13 cellular contexts compared by ENCODE assay signal in the genomic region with DNA sequence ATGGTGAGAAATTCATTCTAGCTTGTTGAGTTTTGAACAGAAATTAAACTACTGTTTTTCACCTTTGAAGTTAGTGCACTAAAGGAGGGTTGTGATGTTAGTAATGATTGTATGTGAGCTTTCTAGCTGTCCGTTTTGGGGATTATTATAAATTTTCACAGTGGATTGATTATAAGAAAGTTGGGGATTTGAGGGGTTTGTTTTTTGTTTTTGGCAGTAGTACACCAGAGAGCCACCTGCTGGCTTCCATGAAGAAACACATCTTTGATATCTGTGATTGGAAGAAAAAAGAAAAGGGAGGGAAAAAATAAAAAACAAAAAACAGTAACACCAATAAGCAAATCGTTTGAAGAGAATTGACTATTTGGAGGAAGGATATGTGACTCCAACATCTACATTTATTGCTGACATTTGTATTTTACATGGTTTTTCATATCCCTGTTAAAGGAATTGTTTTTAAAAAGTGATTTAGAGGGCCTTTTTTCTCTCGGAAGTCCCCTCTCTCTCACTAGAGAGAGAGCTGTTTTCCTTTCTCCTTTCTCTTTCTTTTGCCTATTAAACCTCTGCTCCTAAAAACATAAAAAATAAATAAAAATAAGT.
DNase-seq lines count a peak whose midpoint lies in the region; ATAC-seq and TF ChIP-seq lines count a peak whose summit lies in the region.
"Had no signal": no experiment of that assay in that cellular context is flagged by ENCODE, and none has a peak within 500 bp of the region (broad histone marks: within the 10 kb centered on the region; RNA-seq: fewer than 3 reads in every experiment).

No MANE protein-coding gene starts in this region.

- no peaks in the 10 kb centered on the region for H3K4me1 ChIP-seq in PC-3 (ENCODE audit: insufficient read depth, low read length)
- H3K4me1 ChIP-seq in thoracic aorta (ENCODE audit: control insufficient read depth in 1 of 2, low read depth in 2 of 2), result no peaks in the 10 kb centered on the region
- H3K4me1 ChIP-seq in upper lobe of left lung, result no peaks in the 10 kb centered on the region
- H3K4me1 ChIP-seq: gastrocnemius medialis, Peyer's patch, sigmoid colon had no signal

- no peak for DNase-seq in activated CD8-positive, alpha-beta T cell treated with anti-CD3 and anti-CD28 coated beads for 36 hours
- DNase-seq in activated CD8-positive, alpha-beta T cell treated with anti-CD3 and anti-CD28 coated beads, Interleukin-2, amount 10 ng/mL, durations not matched to agents 7 days and 5 days, result no peak
- no peak for DNase-seq in PC-3
- DNase-seq in fibroblast of the conjunctiva (ENCODE audit: low read depth), result peak; percentile 3
- no peak for DNase-seq in thoracic aorta (ENCODE audit: low spot score)
- DNase-seq in HEK293T (ENCODE audit: extremely low spot score), result no peak
- DNase-seq in upper lobe of left lung, result no peak
- no peak for DNase-seq in substantia nigra (lab: John Stamatoyannopoulos, UW)
- DNase-seq: activated T-cell treated with anti-CD3 and anti-CD28 coated beads, Interleukin-2, amount 50 U/mL, for 48 hours; DMS79 treated with DMSO at 0.1 percent for 48 hours; gastrocnemius medialis; Peyer's patch; sigmoid colon had no signal

- H3K79me2 ChIP-seq in PC-3 (ENCODE audit: low read length), result no peaks in the 10 kb centered on the region

- H3K36me3 Mint-ChIP-seq in activated CD8-positive, alpha-beta T cell treated with anti-CD3 and anti-CD28 coated beads for 36 hours (ENCODE audit: low read depth), result no peaks in the 10 kb centered on the region
- H3K36me3 Mint-ChIP-seq in activated CD8-positive, alpha-beta T cell treated with anti-CD3 and anti-CD28 coated beads, Interleukin-2, amount 10 ng/mL, durations not matched to agents 7 days and 5 days (ENCODE audit: low read depth), result no peaks in the 10 kb centered on the region

- peaks cover 6% of the 10 kb centered on the region for H3K9me3 Mint-ChIP-seq in activated CD8-positive, alpha-beta T cell treated with anti-CD3 and anti-CD28 coated beads for 36 hours
- peaks cover 3% of the 10 kb centered on the region for H3K9me3 Mint-ChIP-seq in activated CD8-positive, alpha-beta T cell treated with anti-CD3 and anti-CD28 coated beads, Interleukin-2, amount 10 ng/mL, durations not matched to agents 7 days and 5 days (ENCODE audit: insufficient read depth)

- H3F3A ChIP-seq in PC-3 (ENCODE audit: low read length, unreplicated experiment), result no peaks in the 10 kb centered on the region

- no peak overlapping the region for H3K4me2 ChIP-seq in PC-3 (ENCODE audit: low read length)

- TF ChIP-seq EP300 in upper lobe of left lung (IDR thresholded peaks at IDR 0.05), result no peak

- H3K4me3 ChIP-seq in PC-3 (ENCODE audit: low read length) (no peak overlapping the region), thoracic aorta (no peak overlapping the region), upper lobe of left lung (no peak overlapping the region)
- H3K4me3 ChIP-seq: gastrocnemius medialis, Peyer's patch, sigmoid colon had no signal

- H3K27me3 Mint-ChIP-seq in activated CD8-positive, alpha-beta T cell treated with anti-CD3 and anti-CD28 coated beads for 36 hours, result no peaks in the 10 kb centered on the region
- H3K27me3 Mint-ChIP-seq in activated CD8-positive, alpha-beta T cell treated with anti-CD3 and anti-CD28 coated beads, Interleukin-2, amount 10 ng/mL, durations not matched to agents 7 days and 5 days (ENCODE audit: low read depth), result no peaks in the 10 kb centered on the region

- intact Hi-C loops in activated CD8-positive, alpha-beta T cell treated with anti-CD3 and anti-CD28 coated beads for 36 hours (cut with micrococcal nuclease), result no loop called here
- intact Hi-C loops in PC-3 (cut with micrococcal nuclease), result no loop called here

- no peaks in the 10 kb centered on the region for H3K27me3 ChIP-seq in PC-3 (ENCODE audit: low read length)
- no peaks in the 10 kb centered on the region for H3K27me3 ChIP-seq in thoracic aorta (replicated peaks; ENCODE audit: insufficient read depth)
- no peaks in the 10 kb centered on the region for H3K27me3 ChIP-seq in upper lobe of left lung
- H3K27me3 ChIP-seq: gastrocnemius medialis, Peyer's patch, sigmoid colon had no signal

- ATAC-seq in activated CD8-positive, alpha-beta T cell treated with anti-CD3 and anti-CD28 coated beads for 36 hours, result no peak
- ATAC-seq in activated CD8-positive, alpha-beta T cell treated with anti-CD3 and anti-CD28 coated beads, Interleukin-2, amount 10 ng/mL, durations not matched to agents 7 days and 5 days, result no peak
- no peak for ATAC-seq in PC-3
- no peak for ATAC-seq in thoracic aorta (ENCODE audit: insufficient number of reproducible peaks, low FRiP score, low read depth)
- no peak for ATAC-seq in upper lobe of left lung (ENCODE audit: low FRiP score in 2 of 2)
- ATAC-seq: gastrocnemius medialis had no signal

- no peak for TF ChIP-seq POLR2A in upper lobe of left lung (IDR thresholded peaks at IDR 0.05)

- POLR2A ChIA-PET in activated CD8-positive, alpha-beta T cell treated with anti-CD3 and anti-CD28 coated beads for 36 hours (lab: Charles Lee), result no interaction called here
- POLR2A ChIA-PET in activated CD8-positive, alpha-beta T cell treated with anti-CD3 and anti-CD28 coated beads, Interleukin-2, amount 10 ng/mL, durations not matched to agents 7 days and 5 days (lab: Charles Lee), result no interaction called here
- POLR2A ChIA-PET in PC-3 (lab: Charles Lee; ENCODE audit: unreplicated experiment), result no interaction called here
- POLR2A ChIA-PET in HEK293T (lab: Yijun Ruan, JAX), result no interaction called here

- H3K27ac ChIP-seq in PC-3 (ENCODE audit: low read length) (no peak overlapping the region), thoracic aorta (no peak overlapping the region), upper lobe of left lung (no peak overlapping the region), substantia nigra (ENCODE audit: low read depth, low read length, poor library complexity, severe bottlenecking) (no peak overlapping the region)
- H3K27ac ChIP-seq: gastrocnemius medialis, Peyer's patch, sigmoid colon had no signal

- H3K9ac ChIP-seq in PC-3 (ENCODE audit: low read length), result no peak overlapping the region

- H3K36me3 ChIP-seq in PC-3 (ENCODE audit: low read depth, low read length), result no peaks in the 10 kb centered on the region
- no peaks in the 10 kb centered on the region for H3K36me3 ChIP-seq in thoracic aorta
- no peaks in the 10 kb centered on the region for H3K36me3 ChIP-seq in upper lobe of left lung
- H3K36me3 ChIP-seq: gastrocnemius medialis, Peyer's patch, sigmoid colon had no signal

- H2AFZ ChIP-seq in PC-3 (ENCODE audit: low read length), result no peak overlapping the region

- WGBS in upper lobe of left lung, 2 donors, result 28 to 35% methylated on average over 3 of the region's 3 CpGs

- CTCF ChIA-PET in activated CD8-positive, alpha-beta T cell treated with anti-CD3 and anti-CD28 coated beads for 36 hours (lab: Charles Lee), result no interaction called here
- CTCF ChIA-PET in activated CD8-positive, alpha-beta T cell treated with anti-CD3 and anti-CD28 coated beads, Interleukin-2, amount 10 ng/mL, durations not matched to agents 7 days and 5 days (lab: Charles Lee), result no interaction called here
- CTCF ChIA-PET in PC-3 (lab: Charles Lee) (interaction anchor here (1.0 kb wide), 1 partner anchor 1389 kb away, joined by 5 read pairs; no protein-coding TSS in a partner anchor), HEK293T (lab: Yijun Ruan, JAX) (no interaction called here)

- no peaks in the 10 kb centered on the region for H3K9me2 ChIP-seq in PC-3 (replicated peaks; ENCODE audit: low read length)

- H4K20me1 ChIP-seq in PC-3 (ENCODE audit: low read length), result no peaks in the 10 kb centered on the region

- peak; percentile 28 for TF ChIP-seq CTCF in activated CD8-positive, alpha-beta T cell treated with anti-CD3 and anti-CD28 coated beads for 36 hours (IDR thresholded peaks at IDR 0.05)
- TF ChIP-seq CTCF in PC-3 (conservative IDR thresholded peaks at IDR 0.05; ENCODE audit: low read depth, low read length), result peak; percentile 56
- TF ChIP-seq CTCF in thoracic aorta (IDR thresholded peaks at IDR 0.05), result peak; percentile 12
- TF ChIP-seq CTCF in upper lobe of left lung (IDR thresholded peaks at IDR 0.05), result peak in 2 of 6 experiments; percentile 19 to 20

- H3K4me1 Mint-ChIP-seq in activated CD8-positive, alpha-beta T cell treated with anti-CD3 and anti-CD28 coated beads for 36 hours (ENCODE audit: low read depth), result no peaks in the 10 kb centered on the region
- no peaks in the 10 kb centered on the region for H3K4me1 Mint-ChIP-seq in activated CD8-positive, alpha-beta T cell treated with anti-CD3 and anti-CD28 coated beads, Interleukin-2, amount 10 ng/mL, durations not matched to agents 7 days and 5 days (ENCODE audit: low read depth)

- no peak overlapping the region for H3K27ac Mint-ChIP-seq in activated CD8-positive, alpha-beta T cell treated with anti-CD3 and anti-CD28 coated beads for 36 hours
- no peak overlapping the region for H3K27ac Mint-ChIP-seq in activated CD8-positive, alpha-beta T cell treated with anti-CD3 and anti-CD28 coated beads, Interleukin-2, amount 10 ng/mL, durations not matched to agents 7 days and 5 days

- H3K4me3 Mint-ChIP-seq in activated CD8-positive, alpha-beta T cell treated with anti-CD3 and anti-CD28 coated beads for 36 hours, result no peak overlapping the region
- no peak overlapping the region for H3K4me3 Mint-ChIP-seq in activated CD8-positive, alpha-beta T cell treated with anti-CD3 and anti-CD28 coated beads, Interleukin-2, amount 10 ng/mL, durations not matched to agents 7 days and 5 days

- no TSS peak for BruUV-seq in PC-3 (replicated peaks; lab: Mats Ljungman, UMichigan)

- H3K9me3 ChIP-seq in PC-3 (ENCODE audit: low read length) (no peaks in the 10 kb centered on the region), thoracic aorta (no peaks in the 10 kb centered on the region), upper lobe of left lung (no peaks in the 10 kb centered on the region)
- H3K9me3 ChIP-seq: gastrocnemius medialis had no signal

TF ChIP-seq in HEK293T, 16 proteins besides CTCF, POLR2A, EP300 and RAD21 (continues in another document):
- TF ChIP-seq BHLHE40 (IDR thresholded peaks at IDR 0.05; ENCODE audit: borderline replicate concordance), result no peak
- no peak for TF ChIP-seq ARNT (IDR thresholded peaks at IDR 0.05)
- TF ChIP-seq FOXK2 (IDR thresholded peaks at IDR 0.05), result no peak
- TF ChIP-seq LEF1 (IDR thresholded peaks at IDR 0.05; ENCODE audit: borderline replicate concordance), result no peak
- no peak for TF ChIP-seq CTBP1 (IDR thresholded peaks at IDR 0.05; ENCODE audit: borderline replicate concordance)
- no peak for TF ChIP-seq FOXA1 (IDR thresholded peaks at IDR 0.05)
- TF ChIP-seq ELF4 (IDR thresholded peaks at IDR 0.05), result no peak
- no peak for TF ChIP-seq FOXM1 (IDR thresholded peaks at IDR 0.05; ENCODE audit: borderline replicate concordance)
- no peak for TF ChIP-seq ZNF384 (IDR thresholded peaks at IDR 0.05)
- TF ChIP-seq TARDBP (IDR thresholded peaks at IDR 0.05), result no peak
- TF ChIP-seq L3MBTL2 (conservative IDR thresholded peaks at IDR 0.05), result no peak
- no peak for TF ChIP-seq NFRKB (IDR thresholded peaks at IDR 0.05)
- TF ChIP-seq SP1 (IDR thresholded peaks at IDR 0.05), result no peak
- no peak for TF ChIP-seq SUZ12 (IDR thresholded peaks at IDR 0.05)
